In the genomic region with DNA sequence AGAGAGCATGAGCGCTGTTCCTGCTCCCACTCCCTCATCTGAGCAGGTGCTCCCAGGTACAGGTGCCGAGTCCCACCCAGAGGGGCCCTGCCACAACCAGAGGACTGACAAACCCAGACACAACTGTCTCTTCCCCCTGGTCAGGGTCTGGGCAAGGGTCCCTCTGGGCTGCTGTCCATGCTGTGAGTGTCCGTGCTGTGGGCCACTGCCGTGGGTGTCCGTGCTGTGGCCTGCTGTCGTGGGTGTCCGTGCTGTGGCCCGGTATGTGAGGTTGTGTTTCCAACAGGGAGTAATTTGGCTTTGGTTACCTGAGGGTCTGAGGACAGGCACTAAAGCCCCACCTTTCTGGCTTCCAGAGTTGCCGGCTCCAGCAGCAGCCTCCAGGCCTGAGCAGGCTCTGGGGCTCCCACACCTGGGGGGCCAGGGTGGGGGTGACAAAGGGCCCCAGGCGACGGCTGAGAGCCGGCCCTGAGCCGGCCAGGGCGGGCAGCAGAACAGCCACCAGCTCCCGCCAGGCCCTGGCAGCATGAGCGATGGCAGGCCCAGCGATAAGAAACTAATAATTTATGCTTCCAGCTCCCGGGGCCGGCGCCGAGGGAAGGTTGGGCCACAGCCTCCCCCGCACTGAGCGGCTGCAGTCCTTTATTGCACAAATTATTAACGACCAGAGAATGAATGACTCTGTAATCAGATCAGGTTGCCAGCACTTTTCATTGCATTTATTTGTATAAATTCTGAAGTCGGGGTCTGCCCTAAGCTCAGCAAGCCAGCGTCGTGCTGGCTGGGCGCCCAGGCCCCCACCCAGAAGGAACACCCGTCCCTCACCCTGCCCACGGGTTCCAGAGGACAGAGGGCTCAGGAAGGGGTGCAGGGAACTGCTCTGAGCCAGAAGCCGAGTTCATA, we compare ENCODE assay signal across 17 cellular contexts. TPM values are rescaled to one million over a fixed set of nuclear protein-coding genes. Genes with fewer than 3 reads are reported as not detected.
DNase-seq lines count a peak whose midpoint lies in the region; ATAC-seq, FAIRE-seq and TF ChIP-seq lines count a peak whose summit lies in the region.
"Had no signal": no experiment of that assay in that cellular context is flagged by ENCODE, and none has a peak within 500 bp of the region (broad histone marks: within the 10 kb centered on the region; RNA-seq: fewer than 3 reads in every experiment).

No MANE protein-coding gene starts in this region.

- no peak for TF ChIP-seq CTCF in left ventricle myocardium inferior (IDR thresholded peaks at IDR 0.05; ENCODE audit: borderline replicate concordance)
- no peak for TF ChIP-seq CTCF in sigmoid colon (IDR thresholded peaks at IDR 0.05)

- H3K4me1 ChIP-seq in left ventricle myocardium inferior (peaks cover 23% of the 10 kb centered on the region), sigmoid colon (peaks cover 0 to 31% (median 30%) of the 10 kb centered on the region in 4 donors)

- TF ChIP-seq POLR2A in sigmoid colon (IDR thresholded peaks at IDR 0.05): no peak
- TF ChIP-seq POLR2A in GM12892 (IDR thresholded peaks at IDR 0.05; ENCODE audit: low read depth, low read length): no peak

- DNase-seq in NCI-H446 treated with DMSO at 0.1 percent for 48 hours (lab: John Stamatoyannopoulos, UW) (peak; percentile 23), NCI-H446 (lab: John Stamatoyannopoulos, UW) (no peak), NCI-H526 treated with DMSO at 0.1 percent for 48 hours (lab: John Stamatoyannopoulos, UW) (peak; percentile 63), left ventricle myocardium inferior (peak; percentile 19), sigmoid colon (peak; percentile 60), Ammon's horn (ENCODE audit: low spot score) (no peak), GM12892 (ENCODE audit: insufficient read length) (no peak)
- DNase-seq: ACHN; activated CD8-positive, alpha-beta memory T cell treated with anti-CD3 and anti-CD28 coated beads, Interleukin-2, amount 50 U/mL, for 48 hours; amygdala; DMS79 treated with DMSO at 0.1 percent for 48 hours; foreskin melanocyte; naive B cell; NCI-H2171 treated with DMSO at 0.1 percent for 48 hours had no signal

- H3K27me3 ChIP-seq in left ventricle myocardium inferior (ENCODE audit: low read depth) (peaks cover 100% of the 10 kb centered on the region), sigmoid colon (peaks cover 0 to 57% (median 21%) of the 10 kb centered on the region in 3 donors)

- no peak overlapping the region for H3K27ac ChIP-seq in left ventricle myocardium inferior (replicated peaks)
- no peak overlapping the region for H3K27ac ChIP-seq in sigmoid colon
- H3K27ac ChIP-seq: KMS-11 had no signal

- no peak for FAIRE-seq in GM12892 (lab: Jason Lieb, UNC)
- FAIRE-seq: urothelium cell line had no signal

- no peaks in the 10 kb centered on the region for H3K36me3 ChIP-seq in left ventricle myocardium inferior
- H3K36me3 ChIP-seq in sigmoid colon: no peaks in the 10 kb centered on the region

- WGBS in sigmoid colon, 2 donors: 17 to 45% methylated on average over 31 of the region's 31 CpGs

- intact Hi-C loops in left ventricle myocardium inferior (cut with micrococcal nuclease) (no loop called here), sigmoid colon (cut with DNase I) (no loop called here)

- TF ChIP-seq EP300 in sigmoid colon (IDR thresholded peaks at IDR 0.05): no peak

- ATAC-seq in HG02884 (IDR thresholded peaks at IDR 0.05; ENCODE audit: unreplicated experiment): no peak

- no peak overlapping the region for H3K4me3 ChIP-seq in left ventricle myocardium inferior
- no peak overlapping the region for H3K4me3 ChIP-seq in sigmoid colon

- no peaks in the 10 kb centered on the region for H3K9me3 ChIP-seq in left ventricle myocardium inferior (replicated peaks)
- no peaks in the 10 kb centered on the region for H3K9me3 ChIP-seq in sigmoid colon

RNA-seq across cellular contexts. Expression of a gene that starts 7.3 kb away (rescaled TPM):
- 2.4 TPM for total RNA-seq in left ventricle myocardium inferior
- total RNA-seq in sigmoid colon: 1 to 10 TPM; 2.1 to 4.6 (median 4.2) TPM
- 1 to 10 TPM in 2 of 3 donors, under 1 TPM in 1; 0.60 to 4.9 (median 3.7) TPM for polyA plus RNA-seq in sigmoid colon
- polyA plus RNA-seq in GM12892 (2012; ENCODE audit: missing spikeins): not detected

RNA-seq across cellular contexts. Expression of a gene that starts 42.6 kb away (rescaled TPM):
- total RNA-seq in left ventricle myocardium inferior (40.8 TPM), sigmoid colon (10 to 100 TPM; 26.0 to 32.6 (median 27.8) TPM)
- 10 to 100 TPM; 25.4 to 81.6 (median 25.8) TPM for polyA plus RNA-seq in sigmoid colon
- polyA plus RNA-seq in GM12892 (2012; ENCODE audit: missing spikeins): 37.8 TPM

RNA-seq across cellular contexts. Expression of a gene that starts 44.0 kb away (rescaled TPM):
- 6.4 TPM for total RNA-seq in left ventricle myocardium inferior
- 10 to 100 TPM in 1 of 4 donors, 1 to 10 TPM in 3; 4.5 to 10.5 (median 5.1) TPM for total RNA-seq in sigmoid colon
- polyA plus RNA-seq in sigmoid colon: 10 to 100 TPM in 1 of 3 donors, 1 to 10 TPM in 1, under 1 TPM in 1; 0.69 to 10.8 (median 1.2) TPM
- polyA plus RNA-seq in GM12892 (2012; ENCODE audit: missing spikeins): 8.9 TPM

RNA-seq across cellular contexts. Expression of a gene that starts 49.9 kb away (rescaled TPM):
- total RNA-seq in left ventricle myocardium inferior: not detected
- total RNA-seq in sigmoid colon: not detected
- 1 to 10 TPM in 1 of 3 donors, under 1 TPM in 1, not detected in 1; 0.46 to 1.5 TPM for polyA plus RNA-seq in sigmoid colon
- polyA plus RNA-seq in GM12892 (2012; ENCODE audit: missing spikeins): 0.11 TPM

Comparison
In these comparisons a context has a peak if more than half of its experiments do, and no peak if none do; other contexts are left out.
1. DNase-seq: peak in NCI-H446 treated with DMSO at 0.1 percent for 48 hours (single experiment), NCI-H526 treated with DMSO at 0.1 percent for 48 hours (single experiment), left ventricle myocardium inferior (single experiment) and sigmoid colon (single experiment); none in NCI-H446 (0 of 2), Ammon's horn (single experiment) and GM12892 (single experiment).